In the genomic region with DNA sequence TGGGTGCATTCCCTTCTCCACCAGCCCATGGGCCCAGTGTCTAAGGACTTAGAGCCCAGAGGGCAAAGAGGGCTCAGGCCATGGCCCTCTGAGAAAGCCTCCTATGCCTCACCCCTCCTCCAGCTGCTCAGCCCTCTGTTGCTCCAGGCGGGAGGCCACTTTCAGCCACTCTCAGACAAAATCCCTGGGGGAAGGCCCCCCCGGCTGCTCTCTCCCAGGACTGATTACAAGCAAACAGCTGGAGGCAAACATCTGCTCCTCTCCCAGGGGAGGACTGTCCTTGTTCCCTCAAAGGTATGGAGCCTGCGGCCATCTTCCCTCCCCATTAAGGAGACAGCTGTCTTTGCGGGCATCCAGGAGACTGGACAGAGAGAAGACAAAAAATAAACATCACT, we compare ENCODE assay signal across 24 cellular contexts. TPM values are rescaled to one million over a fixed set of nuclear protein-coding genes. Genes with fewer than 3 reads are reported as not detected.
A peak's percentile ranks its signal among the peaks of the same experiment; 100 is the strongest.
DNase-seq lines count a peak whose midpoint lies in the region; ATAC-seq and TF ChIP-seq lines count a peak whose summit lies in the region.
"Had no signal": no experiment of that assay in that cellular context is flagged by ENCODE, and none has a peak within 500 bp of the region (broad histone marks: within the 10 kb centered on the region; RNA-seq: fewer than 3 reads in every experiment).

No MANE protein-coding gene starts in this region.

- H3K4me3 ChIP-seq in neural progenitor cell = no peak overlapping the region
- H3K4me3 ChIP-seq in testis = no peak overlapping the region
- H3K4me3 ChIP-seq: GM23338, lung, Peyer's patch, prostate gland, spleen, upper lobe of left lung had no signal

- no peak overlapping the region for H3K4me3 Mint-ChIP-seq in neural progenitor cell
- H3K4me3 Mint-ChIP-seq: activated naive CD8-positive, alpha-beta T cell treated with anti-CD3 and anti-CD28 coated beads for 36 hours; CD4-positive, CD25-positive, alpha-beta regulatory T cell; GM23338; naive thymus-derived CD4-positive, alpha-beta T cell; stimulated activated effector memory CD8-positive, alpha-beta T cell treated with anti-CD3 and anti-CD28 coated beads, Interleukin-12 subunit alpha, Interleukin-12 subunit beta, amount 100 ng/mL, for 72 hours had no signal

- H3K9me3 ChIP-seq in neural progenitor cell (ENCODE audit: low read depth) (no peaks in the 10 kb centered on the region), testis (no peaks in the 10 kb centered on the region)
- H3K9me3 ChIP-seq: Peyer's patch, prostate gland, spleen, upper lobe of left lung had no signal

- no peaks in the 10 kb centered on the region for H3K79me2 ChIP-seq in neural progenitor cell (ENCODE audit: low read depth)

- H3K36me3 ChIP-seq in neural progenitor cell = no peaks in the 10 kb centered on the region
- no peaks in the 10 kb centered on the region for H3K36me3 ChIP-seq in testis (ENCODE audit: low read depth, missing control alignments)
- H3K36me3 ChIP-seq: Peyer's patch, prostate gland, spleen, upper lobe of left lung had no signal

- no peak overlapping the region for H3K9ac ChIP-seq in neural progenitor cell

- no peak overlapping the region for H3K4me2 ChIP-seq in neural progenitor cell
- H3K4me2 ChIP-seq: GM23338 had no signal

- H3K9me3 Mint-ChIP-seq in neural progenitor cell = peaks cover 2% of the 10 kb centered on the region
- H3K9me3 Mint-ChIP-seq: activated naive CD8-positive, alpha-beta T cell treated with anti-CD3 and anti-CD28 coated beads for 36 hours; naive thymus-derived CD4-positive, alpha-beta T cell; stimulated activated effector memory CD8-positive, alpha-beta T cell treated with anti-CD3 and anti-CD28 coated beads, Interleukin-12 subunit alpha, Interleukin-12 subunit beta, amount 100 ng/mL, for 72 hours had no signal

- DNase-seq in DMS79 treated with DMSO at 0.1 percent for 48 hours (lab: John Stamatoyannopoulos, UW) (peak; percentile 35), DMS79 (lab: John Stamatoyannopoulos, UW) (no peak), NCI-H1105 treated with DMSO at 0.1 percent for 48 hours (lab: John Stamatoyannopoulos, UW) (peak; percentile 68), NCI-H524 treated with DMSO at 0.1 percent for 48 hours (lab: John Stamatoyannopoulos, UW) (peak; percentile 96), neural progenitor cell (ENCODE audit: low spot score) (peak; percentile 60), testis (no peak), SKM-1 treated with dmso at 0.1 percent for 144 hours (lab: John Stamatoyannopoulos, UW; ENCODE audit: unreplicated experiment) (no peak)
- DNase-seq: activated CD4-positive, alpha-beta T cell treated with anti-CD3 and anti-CD28 coated beads, Interleukin-2, amount 50 U/mL, for 48 hours; activated naive CD8-positive, alpha-beta T cell treated with anti-CD3 and anti-CD28 coated beads for 36 hours; activated T-cell treated with anti-CD3 and anti-CD28 coated beads, Interleukin-2, amount 50 U/mL, for 48 hours; CD4-positive, CD25-positive, alpha-beta regulatory T cell; dermis blood vessel endothelial cell; erythroblast; naive thymus-derived CD4-positive, alpha-beta T cell; NCI-H526 treated with DMSO at 0.1 percent for 48 hours; Peyer's patch; spleen; SW 1271; upper lobe of left lung had no signal

- H3K4me1 ChIP-seq in neural progenitor cell (peaks cover 54% of the 10 kb centered on the region), testis (peaks cover 4% of the 10 kb centered on the region)
- H3K4me1 ChIP-seq: prostate gland had no signal

- H3K27ac ChIP-seq in neural progenitor cell = no peak overlapping the region
- no peak overlapping the region for H3K27ac ChIP-seq in testis
- H3K27ac ChIP-seq: Peyer's patch, prostate gland, spleen, upper lobe of left lung had no signal

- TF ChIP-seq CTCF in neural progenitor cell (IDR thresholded peaks at IDR 0.05) (no peak), testis (IDR thresholded peaks at IDR 0.05) (no peak)

- H3K27me3 ChIP-seq in neural progenitor cell (peaks cover 81% of the 10 kb centered on the region), testis (peaks cover 3% of the 10 kb centered on the region)

- peaks cover 12% of the 10 kb centered on the region for H3K4me1 Mint-ChIP-seq in neural progenitor cell

- peaks cover 53% of the 10 kb centered on the region for H3K27me3 Mint-ChIP-seq in neural progenitor cell (ENCODE audit: insufficient read depth, low read depth)

- H3F3A ChIP-seq in neural progenitor cell (ENCODE audit: low read depth) = peaks cover 26% of the 10 kb centered on the region

- H3K36me3 Mint-ChIP-seq in neural progenitor cell = no peaks in the 10 kb centered on the region
- H3K36me3 Mint-ChIP-seq: activated naive CD8-positive, alpha-beta T cell treated with anti-CD3 and anti-CD28 coated beads for 36 hours; CD4-positive, CD25-positive, alpha-beta regulatory T cell; naive thymus-derived CD4-positive, alpha-beta T cell; stimulated activated effector memory CD8-positive, alpha-beta T cell treated with anti-CD3 and anti-CD28 coated beads, Interleukin-12 subunit alpha, Interleukin-12 subunit beta, amount 100 ng/mL, for 72 hours had no signal

- no peak for TF ChIP-seq POLR2A in testis (IDR thresholded peaks at IDR 0.05)

- no peaks in the 10 kb centered on the region for H4K20me1 ChIP-seq in neural progenitor cell (ENCODE audit: low read depth)

- intact Hi-C loops in testis (cut with DNase I; ENCODE audit: low total_unique reads) = no loop called here

- 76 to 87% methylated on average over 3 to 4 of the region's 4 CpGs for WGBS in testis, 2 donors

- H3K27ac Mint-ChIP-seq in neural progenitor cell = no peak overlapping the region
- H3K27ac Mint-ChIP-seq: activated naive CD8-positive, alpha-beta T cell treated with anti-CD3 and anti-CD28 coated beads for 36 hours; CD4-positive, CD25-positive, alpha-beta regulatory T cell; GM23338; naive thymus-derived CD4-positive, alpha-beta T cell; stimulated activated effector memory CD8-positive, alpha-beta T cell treated with anti-CD3 and anti-CD28 coated beads, Interleukin-12 subunit alpha, Interleukin-12 subunit beta, amount 100 ng/mL, for 72 hours had no signal

- ATAC-seq in HG03025 (IDR thresholded peaks at IDR 0.05; ENCODE audit: low FRiP score, unreplicated experiment) = no peak
- ATAC-seq: GM23338; naive thymus-derived CD4-positive, alpha-beta T cell; stimulated activated effector memory CD8-positive, alpha-beta T cell treated with anti-CD3 and anti-CD28 coated beads, Interleukin-12 subunit alpha, Interleukin-12 subunit beta, amount 100 ng/mL, for 72 hours had no signal

- no peak overlapping the region for H2AFZ ChIP-seq in neural progenitor cell (replicated peaks)
- H2AFZ ChIP-seq: GM23338 had no signal

RNA-seq across cellular contexts. Expression of a gene that starts 54.9 kb away (rescaled TPM):
- total RNA-seq in neural progenitor cell (ENCODE audit: low replicate concordance) (0.53 TPM in 1 of 2 replicates, not detected in the other), testis (1 to 10 TPM in 1 of 2 donors, under 1 TPM in 1; 0.37 to 1.2 TPM)
- polyA plus RNA-seq in testis (ENCODE audit: insufficient read depth, low read depth, low replicate concordance) = 0.30 TPM
- total RNA-seq: CD4-positive, CD25-positive, alpha-beta regulatory T cell; dermis blood vessel endothelial cell; Peyer's patch; prostate gland had no signal
- polyA plus RNA-seq: CD4-positive, CD25-positive, alpha-beta regulatory T cell; naive thymus-derived CD4-positive, alpha-beta T cell had no signal

Comparison
In these comparisons a context has a peak if more than half of its experiments do, and no peak if none do; other contexts are left out.
1. DNase-seq: peak in DMS79 treated with DMSO at 0.1 percent for 48 hours (single experiment), NCI-H1105 treated with DMSO at 0.1 percent for 48 hours (single experiment), NCI-H524 treated with DMSO at 0.1 percent for 48 hours (single experiment) and neural progenitor cell (single experiment); none in DMS79 (single experiment), testis (single experiment) and SKM-1 treated with dmso at 0.1 percent for 144 hours (single experiment).